In the genomic region with DNA sequence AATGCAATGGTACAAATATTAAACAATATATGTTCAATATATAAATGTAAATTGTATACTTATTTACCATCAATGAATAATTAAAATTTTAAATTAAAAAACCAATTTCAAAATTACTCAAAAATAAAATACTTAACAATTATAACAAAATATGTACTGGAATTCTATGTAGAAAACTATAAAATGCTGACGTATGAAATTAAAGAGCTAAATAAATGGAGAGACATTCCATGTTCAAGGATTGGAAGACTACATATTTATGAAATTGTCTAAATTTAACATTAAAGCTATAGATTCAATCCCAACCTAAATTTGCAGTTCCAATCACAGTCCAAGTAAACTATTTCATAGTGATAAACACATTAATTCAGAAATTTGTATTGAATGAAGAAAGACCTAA, we compare ENCODE assay signal across 3 cellular contexts.
A peak's percentile ranks its signal among the peaks of the same experiment; 100 is the strongest.
TF ChIP-seq lines count a peak whose summit lies in the region.

No MANE protein-coding gene starts in this region.

TF ChIP-seq in A549, 52 proteins besides CTCF, POLR2A, EP300 and RAD21:
- no peak for TF ChIP-seq POLR2AphosphoS2 (conservative IDR thresholded peaks at IDR 0.05; ENCODE audit: low read length)
- TF ChIP-seq MAFK (IDR thresholded peaks at IDR 0.05; ENCODE audit: partially characterized antibody), result peak; percentile 46

TF ChIP-seq in IMR-90, 13 proteins besides CTCF, POLR2A, EP300 and RAD21:
- TF ChIP-seq MXI1 (IDR thresholded peaks at IDR 0.05; ENCODE audit: borderline replicate concordance, low read depth, low read length) (no peak), MAFK (IDR thresholded peaks at IDR 0.05; ENCODE audit: low read depth, low read length) (peak; percentile 55)
TF ChIP-seq in IMR-90: peak in this region for 1.

TF ChIP-seq in K562, 482 proteins besides CTCF, POLR2A, EP300 and RAD21:
- no peak for TF ChIP-seq ZFPM2 (CRISPR knock-in tag; IDR thresholded peaks at IDR 0.05)
- TF ChIP-seq NCOA6 (IDR thresholded peaks at IDR 0.05), result no peak
- no peak for TF ChIP-seq PRPF4 (IDR thresholded peaks at IDR 0.05; ENCODE audit: insufficient read depth, low read depth, low read length, poor library complexity, severe bottlenecking)
- TF ChIP-seq, protein P1, sequence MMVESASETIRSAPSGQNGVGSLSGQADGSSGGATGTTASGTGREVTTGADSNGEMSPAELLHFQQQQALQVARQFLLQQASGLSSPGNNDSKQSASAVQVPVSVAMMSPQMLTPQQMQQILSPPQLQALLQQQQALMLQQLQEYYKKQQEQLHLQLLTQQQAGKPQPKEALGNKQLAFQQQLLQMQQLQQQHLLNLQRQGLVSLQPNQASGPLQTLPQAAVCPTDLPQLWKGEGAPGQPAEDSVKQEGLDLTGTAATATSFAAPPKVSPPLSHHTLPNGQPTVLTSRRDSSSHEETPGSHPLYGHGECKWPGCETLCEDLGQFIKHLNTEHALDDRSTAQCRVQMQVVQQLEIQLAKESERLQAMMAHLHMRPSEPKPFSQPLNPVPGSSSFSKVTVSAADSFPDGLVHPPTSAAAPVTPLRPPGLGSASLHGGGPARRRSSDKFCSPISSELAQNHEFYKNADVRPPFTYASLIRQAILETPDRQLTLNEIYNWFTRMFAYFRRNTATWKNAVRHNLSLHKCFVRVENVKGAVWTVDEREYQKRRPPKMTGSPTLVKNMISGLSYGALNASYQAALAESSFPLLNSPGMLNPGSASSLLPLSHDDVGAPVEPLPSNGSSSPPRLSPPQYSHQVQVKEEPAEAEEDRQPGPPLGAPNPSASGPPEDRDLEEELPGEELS (CRISPR knock-in tag; IDR thresholded peaks at IDR 0.05; ENCODE audit: borderline replicate concordance), result no peak
- no peak for TF ChIP-seq MEF2A (IDR thresholded peaks at IDR 0.05; ENCODE audit: control insufficient read depth, low read depth, low read length)
- TF ChIP-seq MAFF (IDR thresholded peaks at IDR 0.05; ENCODE audit: low read length), result peak; percentile 31; the same call in 1 of the 2 replicates
- TF ChIP-seq NUFIP1 (IDR thresholded peaks at IDR 0.05; ENCODE audit: partially characterized antibody), result no peak
- no peak for TF ChIP-seq CHCHD3 (CRISPR knock-in tag; IDR thresholded peaks at IDR 0.05)
- TF ChIP-seq DNMT1 (IDR thresholded peaks at IDR 0.05), result no peak
- peak; percentile 41; the same call in 1 of the 2 replicates for TF ChIP-seq MAFK (IDR thresholded peaks at IDR 0.05; ENCODE audit: low read length)
- TF ChIP-seq ERF (CRISPR knock-in tag; IDR thresholded peaks at IDR 0.05), result no peak
- TF ChIP-seq KDM2B (CRISPR knock-in tag; IDR thresholded peaks at IDR 0.05), result no peak
- peak; percentile 88 for TF ChIP-seq ZNF316 (IDR thresholded peaks at IDR 0.05)
- TF ChIP-seq MEIS2 (IDR thresholded peaks at IDR 0.05; ENCODE audit: partially characterized antibody), result no peak
- no peak for TF ChIP-seq NEUROD1 (IDR thresholded peaks at IDR 0.05; ENCODE audit: borderline replicate concordance, low read depth, low read length, partially characterized antibody)
- TF ChIP-seq ZNF253 (CRISPR knock-in tag; conservative IDR thresholded peaks at IDR 0.05), result no peak
- peak; percentile 64; the same call in 1 of the 2 replicates for TF ChIP-seq C11orf30 (IDR thresholded peaks at IDR 0.05; ENCODE audit: low read depth)
- TF ChIP-seq, protein P2, sequence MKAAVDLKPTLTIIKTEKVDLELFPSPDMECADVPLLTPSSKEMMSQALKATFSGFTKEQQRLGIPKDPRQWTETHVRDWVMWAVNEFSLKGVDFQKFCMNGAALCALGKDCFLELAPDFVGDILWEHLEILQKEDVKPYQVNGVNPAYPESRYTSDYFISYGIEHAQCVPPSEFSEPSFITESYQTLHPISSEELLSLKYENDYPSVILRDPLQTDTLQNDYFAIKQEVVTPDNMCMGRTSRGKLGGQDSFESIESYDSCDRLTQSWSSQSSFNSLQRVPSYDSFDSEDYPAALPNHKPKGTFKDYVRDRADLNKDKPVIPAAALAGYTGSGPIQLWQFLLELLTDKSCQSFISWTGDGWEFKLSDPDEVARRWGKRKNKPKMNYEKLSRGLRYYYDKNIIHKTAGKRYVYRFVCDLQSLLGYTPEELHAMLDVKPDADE (conservative IDR thresholded peaks at IDR 0.05; ENCODE audit: control insufficient read depth, low read depth, low read length), result no peak
- TF ChIP-seq, protein P3, sequence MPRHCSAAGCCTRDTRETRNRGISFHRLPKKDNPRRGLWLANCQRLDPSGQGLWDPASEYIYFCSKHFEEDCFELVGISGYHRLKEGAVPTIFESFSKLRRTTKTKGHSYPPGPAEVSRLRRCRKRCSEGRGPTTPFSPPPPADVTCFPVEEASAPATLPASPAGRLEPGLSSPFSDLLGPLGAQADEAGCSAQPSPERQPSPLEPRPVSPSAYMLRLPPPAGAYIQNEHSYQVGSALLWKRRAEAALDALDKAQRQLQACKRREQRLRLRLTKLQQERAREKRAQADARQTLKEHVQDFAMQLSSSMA (CRISPR knock-in tag; IDR thresholded peaks at IDR 0.05), result no peak
- TF ChIP-seq, protein P4, sequence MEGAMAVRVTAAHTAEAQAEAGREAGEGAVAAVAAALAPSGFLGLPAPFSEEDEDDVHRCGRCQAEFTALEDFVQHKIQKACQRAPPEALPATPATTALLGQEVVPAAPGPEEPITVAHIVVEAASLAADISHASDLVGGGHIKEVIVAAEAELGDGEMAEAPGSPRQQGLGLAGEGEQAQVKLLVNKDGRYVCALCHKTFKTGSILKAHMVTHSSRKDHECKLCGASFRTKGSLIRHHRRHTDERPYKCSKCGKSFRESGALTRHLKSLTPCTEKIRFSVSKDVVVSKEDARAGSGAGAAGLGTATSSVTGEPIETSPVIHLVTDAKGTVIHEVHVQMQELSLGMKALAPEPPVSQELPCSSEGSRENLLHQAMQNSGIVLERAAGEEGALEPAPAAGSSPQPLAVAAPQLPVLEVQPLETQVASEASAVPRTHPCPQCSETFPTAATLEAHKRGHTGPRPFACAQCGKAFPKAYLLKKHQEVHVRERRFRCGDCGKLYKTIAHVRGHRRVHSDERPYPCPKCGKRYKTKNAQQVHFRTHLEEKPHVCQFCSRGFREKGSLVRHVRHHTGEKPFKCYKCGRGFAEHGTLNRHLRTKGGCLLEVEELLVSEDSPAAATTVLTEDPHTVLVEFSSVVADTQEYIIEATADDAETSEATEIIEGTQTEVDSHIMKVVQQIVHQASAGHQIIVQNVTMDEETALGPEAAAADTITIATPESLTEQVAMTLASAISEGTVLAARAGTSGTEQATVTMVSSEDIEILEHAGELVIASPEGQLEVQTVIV (CRISPR knock-in tag; IDR thresholded peaks at IDR 0.05; ENCODE audit: borderline replicate concordance), result no peak
- no peak for TF ChIP-seq SMARCA5 (IDR thresholded peaks at IDR 0.05)
